In genomic region chr2:201116115-201116958, GRCh38 we compare ENCODE assay signal across 8 cellular contexts. TPM values are rescaled to one million over a fixed set of nuclear protein-coding genes. Genes with fewer than 3 reads are reported as not detected.
DNase-seq lines count a peak whose midpoint lies in the region; ATAC-seq and TF ChIP-seq lines count a peak whose summit lies in the region.

TSS of gene CFLAR (plus strand) at chr2:201116164. CDS start at chr2:201129866, 13,702 bp downstream.

- TF ChIP-seq CTCF in AG09319 (IDR thresholded peaks at IDR 0.05; ENCODE audit: low read depth, low read length) (no peak), lower lobe of right lung (IDR thresholded peaks at IDR 0.05) (no peak)

- H3K9me3 ChIP-seq in duodenal mucosa (ENCODE audit: control insufficient read depth in 1 of 2, low read length in 2 of 2) (no peaks in the 10 kb centered on the region), lower lobe of right lung (no peaks in the 10 kb centered on the region)

- H3K4me3 ChIP-seq in duodenal mucosa (ENCODE audit: low read depth in 1 of 2, low read length in 2 of 2) (peak within 1 kb of the TSS; percentile 82 to 95), lower lobe of right lung (peak within 1 kb of the TSS; percentile 77)

- peak within 1 kb of the TSS; percentile 97 for H3K27ac Mint-ChIP-seq in activated CD4-positive, alpha-beta memory T cell treated with anti-CD3 and anti-CD28 coated beads for 36 hours

- H3K4me1 ChIP-seq in duodenal mucosa (ENCODE audit: control insufficient read depth in 1 of 2, insufficient read depth in 2 of 2, low read length in 2 of 2) (peaks cover 7 to 18% of the 10 kb centered on the region in 2 donors), lower lobe of right lung (peaks cover 20% of the 10 kb centered on the region)

- no peaks in the 10 kb centered on the region for H3K27me3 Mint-ChIP-seq in activated CD4-positive, alpha-beta memory T cell treated with anti-CD3 and anti-CD28 coated beads for 36 hours

- peak; percentile 42 for ATAC-seq in GM19023 (IDR thresholded peaks at IDR 0.05; ENCODE audit: unreplicated experiment)
- ATAC-seq in HG03196 (IDR thresholded peaks at IDR 0.05; ENCODE audit: unreplicated experiment): peak; percentile 35
- ATAC-seq in lower lobe of right lung: peak; percentile 72

- H3K9me3 Mint-ChIP-seq in activated CD4-positive, alpha-beta memory T cell treated with anti-CD3 and anti-CD28 coated beads for 36 hours: no peaks in the 10 kb centered on the region

- DNase-seq in AG09319 (ENCODE audit: extremely low read depth, low read depth): peak; percentile 23
- DNase-seq in NCI-H69 (lab: John Stamatoyannopoulos, UW): peak; percentile 85
- DNase-seq in activated CD4-positive, alpha-beta memory T cell treated with anti-CD3 and anti-CD28 coated beads for 36 hours: peak; percentile 92
- DNase-seq in lower lobe of right lung: peak; percentile 89
- DNase-seq in stimulated activated CD4-positive, alpha-beta T cell treated with anti-CD3 and anti-CD28 coated beads, TNF-alpha, amount 100 ng/mL, for 4 hours (ENCODE audit: low read depth in 3 of 3): peak; percentile 49 to 65 (median 54)

- no peaks in the 10 kb centered on the region for H3K36me3 ChIP-seq in duodenal mucosa (ENCODE audit: control insufficient read depth in 1 of 2, insufficient read depth in 2 of 2, low read length in 2 of 2)
- no peaks in the 10 kb centered on the region for H3K36me3 ChIP-seq in lower lobe of right lung

- CTCF ChIA-PET in activated CD4-positive, alpha-beta memory T cell treated with anti-CD3 and anti-CD28 coated beads for 36 hours (lab: Charles Lee): interaction anchor here (0.6 to 2.8 kb wide), 11 partner anchors 19 to 215 kb away, joined by 4 to 16 read pairs (median 6); partner anchors contain the start of genes CASP10 and ORC2

- peaks cover 28% of the 10 kb centered on the region for H3K36me3 Mint-ChIP-seq in activated CD4-positive, alpha-beta memory T cell treated with anti-CD3 and anti-CD28 coated beads for 36 hours

- H3K27me3 ChIP-seq in duodenal mucosa (ENCODE audit: control insufficient read depth in 1 of 2, insufficient read depth in 2 of 2, low read length in 2 of 2) (no peaks in the 10 kb centered on the region), lower lobe of right lung (ENCODE audit: low read depth) (no peaks in the 10 kb centered on the region)

- POLR2A ChIA-PET in activated CD4-positive, alpha-beta memory T cell treated with anti-CD3 and anti-CD28 coated beads for 36 hours (lab: Charles Lee): interaction anchor here (0.6 to 8.6 kb wide), 17 partner anchors 26 to 413 kb away, joined by 3 to 49 read pairs (median 3); partner anchors contain the start of genes CASP10, CASP8, CLK1 and NIF3L1

- peak within 1 kb of the TSS; percentile 93 to 98 for H3K9ac ChIP-seq in duodenal mucosa (ENCODE audit: low read depth in 1 of 2, low read length in 2 of 2)

- peak within 1 kb of the TSS; percentile 99 for H3K4me3 Mint-ChIP-seq in activated CD4-positive, alpha-beta memory T cell treated with anti-CD3 and anti-CD28 coated beads for 36 hours

- peaks cover 19% of the 10 kb centered on the region for H3K4me1 Mint-ChIP-seq in activated CD4-positive, alpha-beta memory T cell treated with anti-CD3 and anti-CD28 coated beads for 36 hours (ENCODE audit: low read depth)

- intact Hi-C loops in activated CD4-positive, alpha-beta memory T cell treated with anti-CD3 and anti-CD28 coated beads for 36 hours (cut with micrococcal nuclease): loop anchor here (1.0 to 10.0 kb wide), 6 partner anchors 34 to 528 kb away; partner anchors contain the start of genes CASP10, CLK1 and TMEM237
- intact Hi-C loops in lower lobe of right lung (cut with DNase I): loop anchor here (10.0 kb wide), 1 partner anchor 48 kb away; no protein-coding TSS in a partner anchor

- H3K27ac ChIP-seq in duodenal mucosa (ENCODE audit: low read depth, low read length) (peak within 1 kb of the TSS; percentile 99), lower lobe of right lung (peak within 1 kb of the TSS; percentile 100)

RNA-seq across cellular contexts. Expression of gene CFLAR, which starts in this region (rescaled TPM):
- 100 to 1,000 TPM; 325 to 343 TPM for total RNA-seq in activated CD4-positive, alpha-beta memory T cell treated with anti-CD3 and anti-CD28 coated beads for 36 hours
- total RNA-seq in lower lobe of right lung: 345 TPM

Comparison
In these comparisons a context has a peak if more than half of its experiments do, and no peak if none do; other contexts are left out.
1. Peak in every context shown above with its lines: DNase-seq, ATAC-seq, H3K4me3 ChIP-seq and H3K27ac ChIP-seq.
2. DNase-seq: peak in every context shown above with its lines; median percentile 92 in activated CD4-positive, alpha-beta memory T cell treated with anti-CD3 and anti-CD28 coated beads for 36 hours; 89 in lower lobe of right lung; 85 in NCI-H69; 54 in stimulated activated CD4-positive, alpha-beta T cell treated with anti-CD3 and anti-CD28 coated beads, TNF-alpha, amount 100 ng/mL, for 4 hours; 23 in AG09319.